1 cellular context compared by ENCODE assay signal in the genomic region with DNA sequence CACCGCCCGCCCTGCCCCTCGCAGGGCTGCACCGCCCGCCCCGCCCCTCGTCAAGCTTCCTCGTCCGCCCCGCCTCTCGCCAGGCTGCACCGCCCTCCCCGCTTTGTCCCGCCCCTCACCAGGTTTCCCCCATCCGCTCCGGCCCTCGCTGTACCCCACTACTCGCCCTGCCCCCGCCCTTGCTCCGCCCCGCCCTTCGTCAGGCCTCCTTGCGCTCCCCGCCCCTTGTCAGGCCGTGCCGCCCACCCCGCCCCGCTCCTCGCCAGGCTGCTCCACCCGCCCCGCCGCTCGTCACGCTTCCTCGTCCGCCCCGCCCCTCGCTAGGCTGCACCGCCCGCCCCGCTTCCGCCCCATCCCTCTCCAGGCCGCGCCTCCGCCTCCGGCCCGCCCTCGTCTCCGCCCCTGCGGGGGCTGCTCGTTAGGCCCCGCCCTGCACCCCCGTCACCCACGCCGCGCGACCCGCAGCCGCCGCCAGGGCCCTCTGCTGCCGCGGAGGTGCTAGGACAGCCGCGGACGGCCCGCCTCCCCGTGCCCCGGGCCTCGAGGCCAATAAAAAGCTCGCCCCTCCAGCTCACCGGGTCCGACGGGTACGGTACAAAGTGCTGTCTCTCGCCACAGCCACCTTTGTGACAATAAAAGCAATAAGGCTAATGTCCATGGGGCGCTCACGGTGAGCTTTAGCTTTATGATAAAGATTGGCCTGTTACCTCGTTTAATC.
TF ChIP-seq lines count a peak whose summit lies in the region.

No MANE protein-coding gene starts in this region.

TF ChIP-seq in HepG2, 621 proteins besides CTCF, POLR2A, EP300 and RAD21 (continued from another document and continues in another):
- TF ChIP-seq, protein P1, sequence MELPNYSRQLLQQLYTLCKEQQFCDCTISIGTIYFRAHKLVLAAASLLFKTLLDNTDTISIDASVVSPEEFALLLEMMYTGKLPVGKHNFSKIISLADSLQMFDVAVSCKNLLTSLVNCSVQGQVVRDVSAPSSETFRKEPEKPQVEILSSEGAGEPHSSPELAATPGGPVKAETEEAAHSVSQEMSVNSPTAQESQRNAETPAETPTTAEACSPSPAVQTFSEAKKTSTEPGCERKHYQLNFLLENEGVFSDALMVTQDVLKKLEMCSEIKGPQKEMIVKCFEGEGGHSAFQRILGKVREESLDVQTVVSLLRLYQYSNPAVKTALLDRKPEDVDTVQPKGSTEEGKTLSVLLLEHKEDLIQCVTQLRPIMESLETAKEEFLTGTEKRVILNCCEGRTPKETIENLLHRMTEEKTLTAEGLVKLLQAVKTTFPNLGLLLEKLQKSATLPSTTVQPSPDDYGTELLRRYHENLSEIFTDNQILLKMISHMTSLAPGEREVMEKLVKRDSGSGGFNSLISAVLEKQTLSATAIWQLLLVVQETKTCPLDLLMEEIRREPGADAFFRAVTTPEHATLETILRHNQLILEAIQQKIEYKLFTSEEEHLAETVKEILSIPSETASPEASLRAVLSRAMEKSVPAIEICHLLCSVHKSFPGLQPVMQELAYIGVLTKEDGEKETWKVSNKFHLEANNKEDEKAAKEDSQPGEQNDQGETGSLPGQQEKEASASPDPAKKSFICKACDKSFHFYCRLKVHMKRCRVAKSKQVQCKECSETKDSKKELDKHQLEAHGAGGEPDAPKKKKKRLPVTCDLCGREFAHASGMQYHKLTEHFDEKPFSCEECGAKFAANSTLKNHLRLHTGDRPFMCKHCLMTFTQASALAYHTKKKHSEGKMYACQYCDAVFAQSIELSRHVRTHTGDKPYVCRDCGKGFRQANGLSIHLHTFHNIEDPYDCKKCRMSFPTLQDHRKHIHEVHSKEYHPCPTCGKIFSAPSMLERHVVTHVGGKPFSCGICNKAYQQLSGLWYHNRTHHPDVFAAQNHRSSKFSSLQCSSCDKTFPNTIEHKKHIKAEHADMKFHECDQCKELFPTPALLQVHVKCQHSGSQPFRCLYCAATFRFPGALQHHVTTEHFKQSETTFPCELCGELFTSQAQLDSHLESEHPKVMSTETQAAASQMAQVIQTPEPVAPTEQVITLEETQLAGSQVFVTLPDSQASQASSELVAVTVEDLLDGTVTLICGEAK (IDR thresholded peaks at IDR 0.05) = no peak
- TF ChIP-seq, protein P1 (CRISPR knock-in tag; IDR thresholded peaks at IDR 0.05) = peak; percentile 76; the same call in 1 of the 2 replicates
- TF ChIP-seq MED8 (CRISPR knock-in tag; IDR thresholded peaks at IDR 0.05; ENCODE audit: insufficient replicate concordance) (no peak), ZNF333 (CRISPR knock-in tag; IDR thresholded peaks at IDR 0.05; ENCODE audit: borderline replicate concordance) (no peak), NFRKB (IDR thresholded peaks at IDR 0.05) (no peak), ZNF225 (CRISPR knock-in tag; IDR thresholded peaks at IDR 0.05) (0 out of 2 replicates have a peak, but pooled peaks have one; percentile 56), ZNF138 (CRISPR knock-in tag; IDR thresholded peaks at IDR 0.05; ENCODE audit: low read depth) (no peak), FIP1L1 (IDR thresholded peaks at IDR 0.05; ENCODE audit: borderline replicate concordance, insufficient read depth, low read depth, low read length) (no peak), MEIS1 (CRISPR knock-in tag; IDR thresholded peaks at IDR 0.05; ENCODE audit: borderline replicate concordance) (0 out of 2 replicates have a peak, but pooled peaks have one; percentile 59), POLR2AphosphoS5 (IDR thresholded peaks at IDR 0.05; ENCODE audit: low read depth, low read length) (peak; percentile 52; the same call in 1 of the 2 replicates), ZSCAN31 (CRISPR knock-in tag; IDR thresholded peaks at IDR 0.05; ENCODE audit: low read depth) (no peak), TGIF2 (CRISPR knock-in tag; IDR thresholded peaks at IDR 0.05) (no peak), RAD51 (IDR thresholded peaks at IDR 0.05; ENCODE audit: borderline replicate concordance) (no peak), ZKSCAN8 (CRISPR knock-in tag; IDR thresholded peaks at IDR 0.05; ENCODE audit: borderline replicate concordance) (no peak), MEIS2 (CRISPR knock-in tag; IDR thresholded peaks at IDR 0.05) (no peak; the same call in 1 of the 2 replicates), PHF8 (CRISPR knock-in tag; IDR thresholded peaks at IDR 0.05) (peak; percentile 61; the same call in 1 of the 2 replicates), ZNF570 (CRISPR knock-in tag; IDR thresholded peaks at IDR 0.05; ENCODE audit: borderline replicate concordance) (no peak), GABPB1 (CRISPR knock-in tag; IDR thresholded peaks at IDR 0.05) (0 out of 2 replicates have a peak, but pooled peaks have one; percentile 31), ZNF180 (CRISPR knock-in tag; IDR thresholded peaks at IDR 0.05; ENCODE audit: borderline replicate concordance, low read depth) (no peak), TBX3 (IDR thresholded peaks at IDR 0.05; ENCODE audit: borderline replicate concordance) (no peak), ATF1 (CRISPR knock-in tag; IDR thresholded peaks at IDR 0.05) (no peak), ZNF260 (CRISPR knock-in tag; IDR thresholded peaks at IDR 0.05; ENCODE audit: borderline replicate concordance, low read depth) (no peak), ZFAT (CRISPR knock-in tag; conservative IDR thresholded peaks at IDR 0.05) (no peak), GTF2F1 (IDR thresholded peaks at IDR 0.05; ENCODE audit: low read length) (no peak), SMAD1 (CRISPR knock-in tag; IDR thresholded peaks at IDR 0.05; ENCODE audit: borderline replicate concordance, low read depth) (peak; percentile 64; the same call in 1 of the 2 replicates), BORCS8-MEF2B (CRISPR knock-in tag; IDR thresholded peaks at IDR 0.05) (peak; percentile 76; the same call in 1 of the 2 replicates)
- TF ChIP-seq, protein P2, sequence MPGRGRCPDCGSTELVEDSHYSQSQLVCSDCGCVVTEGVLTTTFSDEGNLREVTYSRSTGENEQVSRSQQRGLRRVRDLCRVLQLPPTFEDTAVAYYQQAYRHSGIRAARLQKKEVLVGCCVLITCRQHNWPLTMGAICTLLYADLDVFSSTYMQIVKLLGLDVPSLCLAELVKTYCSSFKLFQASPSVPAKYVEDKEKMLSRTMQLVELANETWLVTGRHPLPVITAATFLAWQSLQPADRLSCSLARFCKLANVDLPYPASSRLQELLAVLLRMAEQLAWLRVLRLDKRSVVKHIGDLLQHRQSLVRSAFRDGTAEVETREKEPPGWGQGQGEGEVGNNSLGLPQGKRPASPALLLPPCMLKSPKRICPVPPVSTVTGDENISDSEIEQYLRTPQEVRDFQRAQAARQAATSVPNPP (CRISPR knock-in tag; IDR thresholded peaks at IDR 0.05) = no peak
- TF ChIP-seq, protein P3, sequence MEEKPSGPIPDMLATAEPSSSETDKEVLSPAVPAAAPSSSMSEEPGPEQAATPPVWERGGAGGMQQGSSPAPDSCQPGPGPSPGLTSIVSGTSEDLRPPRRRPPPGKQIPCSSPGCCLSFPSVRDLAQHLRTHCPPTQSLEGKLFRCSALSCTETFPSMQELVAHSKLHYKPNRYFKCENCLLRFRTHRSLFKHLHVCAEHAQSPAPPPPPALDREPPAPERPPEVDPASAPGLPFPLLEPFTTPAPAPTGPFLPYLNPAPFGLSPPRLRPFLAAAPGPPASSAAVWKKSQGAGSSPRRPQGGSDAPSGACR (CRISPR knock-in tag; IDR thresholded peaks at IDR 0.05) = no peak
- TF ChIP-seq, protein P4, sequence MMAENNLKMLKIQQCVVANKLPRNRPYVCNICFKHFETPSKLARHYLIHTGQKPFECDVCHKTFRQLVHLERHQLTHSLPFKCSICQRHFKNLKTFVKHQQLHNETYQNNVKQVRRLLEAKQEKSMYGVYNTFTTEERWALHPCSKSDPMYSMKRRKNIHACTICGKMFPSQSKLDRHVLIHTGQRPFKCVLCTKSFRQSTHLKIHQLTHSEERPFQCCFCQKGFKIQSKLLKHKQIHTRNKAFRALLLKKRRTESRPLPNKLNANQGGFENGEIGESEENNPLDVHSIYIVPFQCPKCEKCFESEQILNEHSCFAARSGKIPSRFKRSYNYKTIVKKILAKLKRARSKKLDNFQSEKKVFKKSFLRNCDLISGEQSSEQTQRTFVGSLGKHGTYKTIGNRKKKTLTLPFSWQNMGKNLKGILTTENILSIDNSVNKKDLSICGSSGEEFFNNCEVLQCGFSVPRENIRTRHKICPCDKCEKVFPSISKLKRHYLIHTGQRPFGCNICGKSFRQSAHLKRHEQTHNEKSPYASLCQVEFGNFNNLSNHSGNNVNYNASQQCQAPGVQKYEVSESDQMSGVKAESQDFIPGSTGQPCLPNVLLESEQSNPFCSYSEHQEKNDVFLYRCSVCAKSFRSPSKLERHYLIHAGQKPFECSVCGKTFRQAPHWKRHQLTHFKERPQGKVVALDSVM (CRISPR knock-in tag; IDR thresholded peaks at IDR 0.05) = 0 out of 2 replicates have a peak, but pooled peaks have one; percentile 43
- TF ChIP-seq, protein P5, sequence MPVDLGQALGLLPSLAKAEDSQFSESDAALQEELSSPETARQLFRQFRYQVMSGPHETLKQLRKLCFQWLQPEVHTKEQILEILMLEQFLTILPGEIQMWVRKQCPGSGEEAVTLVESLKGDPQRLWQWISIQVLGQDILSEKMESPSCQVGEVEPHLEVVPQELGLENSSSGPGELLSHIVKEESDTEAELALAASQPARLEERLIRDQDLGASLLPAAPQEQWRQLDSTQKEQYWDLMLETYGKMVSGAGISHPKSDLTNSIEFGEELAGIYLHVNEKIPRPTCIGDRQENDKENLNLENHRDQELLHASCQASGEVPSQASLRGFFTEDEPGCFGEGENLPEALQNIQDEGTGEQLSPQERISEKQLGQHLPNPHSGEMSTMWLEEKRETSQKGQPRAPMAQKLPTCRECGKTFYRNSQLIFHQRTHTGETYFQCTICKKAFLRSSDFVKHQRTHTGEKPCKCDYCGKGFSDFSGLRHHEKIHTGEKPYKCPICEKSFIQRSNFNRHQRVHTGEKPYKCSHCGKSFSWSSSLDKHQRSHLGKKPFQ (CRISPR knock-in tag; IDR thresholded peaks at IDR 0.05; ENCODE audit: insufficient replicate concordance) = no peak
- TF ChIP-seq, protein P6, sequence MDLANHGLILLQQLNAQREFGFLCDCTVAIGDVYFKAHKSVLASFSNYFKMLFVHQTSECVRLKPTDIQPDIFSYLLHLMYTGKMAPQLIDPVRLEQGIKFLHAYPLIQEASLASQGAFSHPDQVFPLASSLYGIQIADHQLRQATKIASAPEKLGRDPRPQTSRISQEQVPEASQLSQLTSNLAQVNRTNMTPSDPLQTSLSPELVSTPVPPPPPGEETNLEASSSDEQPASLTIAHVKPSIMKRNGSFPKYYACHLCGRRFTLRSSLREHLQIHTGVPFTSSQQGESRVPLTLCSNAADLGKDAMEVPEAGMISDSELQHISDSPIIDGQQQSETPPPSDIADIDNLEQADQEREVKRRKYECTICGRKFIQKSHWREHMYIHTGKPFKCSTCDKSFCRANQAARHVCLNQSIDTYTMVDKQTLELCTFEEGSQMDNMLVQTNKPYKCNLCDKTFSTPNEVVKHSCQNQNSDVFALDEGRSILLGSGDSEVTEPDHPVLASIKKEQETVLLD (CRISPR knock-in tag; IDR thresholded peaks at IDR 0.05; ENCODE audit: low read depth) = peak; percentile 94
- TF ChIP-seq, protein P7, sequence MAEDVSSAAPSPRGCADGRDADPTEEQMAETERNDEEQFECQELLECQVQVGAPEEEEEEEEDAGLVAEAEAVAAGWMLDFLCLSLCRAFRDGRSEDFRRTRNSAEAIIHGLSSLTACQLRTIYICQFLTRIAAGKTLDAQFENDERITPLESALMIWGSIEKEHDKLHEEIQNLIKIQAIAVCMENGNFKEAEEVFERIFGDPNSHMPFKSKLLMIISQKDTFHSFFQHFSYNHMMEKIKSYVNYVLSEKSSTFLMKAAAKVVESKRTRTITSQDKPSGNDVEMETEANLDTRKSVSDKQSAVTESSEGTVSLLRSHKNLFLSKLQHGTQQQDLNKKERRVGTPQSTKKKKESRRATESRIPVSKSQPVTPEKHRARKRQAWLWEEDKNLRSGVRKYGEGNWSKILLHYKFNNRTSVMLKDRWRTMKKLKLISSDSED (CRISPR knock-in tag; IDR thresholded peaks at IDR 0.05) = no peak
- TF ChIP-seq, protein P8, sequence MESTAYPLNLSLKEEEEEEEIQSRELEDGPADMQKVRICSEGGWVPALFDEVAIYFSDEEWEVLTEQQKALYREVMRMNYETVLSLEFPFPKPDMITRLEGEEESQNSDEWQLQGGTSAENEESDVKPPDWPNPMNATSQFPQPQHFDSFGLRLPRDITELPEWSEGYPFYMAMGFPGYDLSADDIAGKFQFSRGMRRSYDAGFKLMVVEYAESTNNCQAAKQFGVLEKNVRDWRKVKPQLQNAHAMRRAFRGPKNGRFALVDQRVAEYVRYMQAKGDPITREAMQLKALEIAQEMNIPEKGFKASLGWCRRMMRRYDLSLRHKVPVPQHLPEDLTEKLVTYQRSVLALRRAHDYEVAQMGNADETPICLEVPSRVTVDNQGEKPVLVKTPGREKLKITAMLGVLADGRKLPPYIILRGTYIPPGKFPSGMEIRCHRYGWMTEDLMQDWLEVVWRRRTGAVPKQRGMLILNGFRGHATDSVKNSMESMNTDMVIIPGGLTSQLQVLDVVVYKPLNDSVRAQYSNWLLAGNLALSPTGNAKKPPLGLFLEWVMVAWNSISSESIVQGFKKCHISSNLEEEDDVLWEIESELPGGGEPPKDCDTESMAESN (CRISPR knock-in tag; conservative IDR thresholded peaks at IDR 0.05) = peak; percentile 90
